In the genomic region with DNA sequence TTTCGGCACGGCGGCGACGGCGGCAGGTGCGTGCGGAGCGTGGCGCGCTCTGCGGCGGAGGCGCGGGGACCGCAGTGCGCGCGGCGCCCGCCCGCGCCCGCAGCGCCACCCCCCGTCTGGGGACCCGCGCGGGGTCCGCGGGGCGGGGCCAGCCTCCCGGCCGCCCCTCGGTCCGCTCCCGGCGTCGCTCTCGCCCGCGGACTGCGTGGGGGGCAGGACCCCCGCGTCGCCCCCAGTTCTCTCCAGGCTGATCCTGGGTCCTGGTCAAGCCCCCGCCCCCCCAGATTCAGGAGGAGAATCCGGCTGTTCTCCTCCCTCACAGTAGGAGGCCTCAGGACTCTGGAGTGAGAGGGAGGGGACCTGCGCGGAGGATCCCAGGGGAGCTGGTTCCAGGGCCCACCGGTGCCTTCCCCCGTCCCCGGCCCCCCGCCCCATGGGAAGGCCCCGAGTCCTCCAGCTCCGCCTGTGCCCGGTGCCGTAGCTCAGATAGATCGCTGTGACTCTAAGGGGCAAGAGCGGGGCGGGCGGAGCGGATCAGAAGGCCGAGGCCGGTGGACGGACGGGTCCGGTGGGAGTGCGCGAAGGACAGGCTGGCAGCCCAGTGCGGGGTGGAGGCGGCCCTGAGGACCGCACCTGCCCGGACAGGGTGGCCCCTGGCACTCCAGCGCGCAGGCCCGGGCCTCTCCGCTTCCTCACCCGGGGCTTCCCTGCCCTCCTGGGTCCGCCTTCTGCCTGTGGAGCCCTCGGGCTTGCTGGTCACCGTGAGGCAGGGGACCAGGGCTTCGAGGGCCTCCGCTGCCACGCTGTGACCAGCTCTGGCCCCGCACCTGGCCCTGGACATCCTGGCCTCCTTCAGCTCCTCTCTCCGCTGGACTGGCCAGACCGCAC, we compare ENCODE assay signal across 8 cellular contexts. TPM values are rescaled to one million over a fixed set of nuclear protein-coding genes. Genes with fewer than 3 reads are reported as not detected.
DNase-seq lines count a peak whose midpoint lies in the region; ATAC-seq and TF ChIP-seq lines count a peak whose summit lies in the region.

A gene with protein sequence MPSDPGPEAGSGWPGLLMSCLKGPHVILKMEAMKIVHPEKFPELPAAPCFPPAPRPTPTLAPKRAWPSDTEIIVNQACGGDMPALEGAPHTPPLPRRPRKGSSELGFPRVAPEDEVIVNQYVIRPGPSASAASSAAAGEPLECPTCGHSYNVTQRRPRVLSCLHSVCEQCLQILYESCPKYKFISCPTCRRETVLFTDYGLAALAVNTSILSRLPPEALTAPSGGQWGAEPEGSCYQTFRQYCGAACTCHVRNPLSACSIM (minus strand): TSS at position 51 of the 888 bp plus-strand sequence. CDS start 1,028 bp downstream, outside the sequence.

- 3 to 7% methylated on average over 33 to 67 of the region's 88 CpGs for WGBS in GM23248 (ENCODE audit: low coverage in 1 of 2, low lambda C conversion rate in 2 of 2, missing lambda C conversion rate in 2 of 2), 2 experiments

- H3K9ac ChIP-seq in BLaER1, result peak within 1 kb of the TSS; percentile 83
- H3K9ac ChIP-seq in GM23248, result peak within 1 kb of the TSS; percentile 36; the same call in 1 of the 2 replicates

- peaks cover 8% of the 10 kb centered on the region; the same call in 1 of the 2 replicates for H4K20me1 ChIP-seq in BLaER1
- H4K20me1 ChIP-seq in GM23248 (ENCODE audit: insufficient read depth), result no peaks in the 10 kb centered on the region

- H2AFZ ChIP-seq in GM23248, result peak within 1 kb of the TSS; percentile 39

- H3K27ac ChIP-seq in BLaER1, result peak within 1 kb of the TSS; percentile 85
- no peak within 1 kb of the TSS for H3K27ac ChIP-seq in GM23248
- H3K27ac ChIP-seq in SJCRH30, result no peak within 1 kb of the TSS

- peak within 1 kb of the TSS; percentile 81 for H3K27ac Mint-ChIP-seq in neural crest cell (ENCODE audit: unreplicated experiment)

- TF ChIP-seq CTCF in epithelial cell of proximal tubule (conservative IDR thresholded peaks at IDR 0.05; ENCODE audit: low read depth, low read length) (no peak), neural crest cell (conservative IDR thresholded peaks at IDR 0.05) (no peak)

- H3K27me3 ChIP-seq in BLaER1 (no peaks in the 10 kb centered on the region), GM23248 (replicated peaks; ENCODE audit: insufficient read depth) (no peaks in the 10 kb centered on the region), SJCRH30 (no peaks in the 10 kb centered on the region)

- H3K4me1 ChIP-seq in BLaER1, result peaks cover 48% of the 10 kb centered on the region
- peaks cover 9% of the 10 kb centered on the region for H3K4me1 ChIP-seq in GM23248 (ENCODE audit: insufficient read depth)
- peaks cover 42% of the 10 kb centered on the region for H3K4me1 ChIP-seq in SJCRH30

- H3K4me3 ChIP-seq in BLaER1, result peak within 1 kb of the TSS; percentile 84
- H3K4me3 ChIP-seq in GM23248, result peak within 1 kb of the TSS; percentile 63
- peak within 1 kb of the TSS; percentile 72 for H3K4me3 ChIP-seq in SJCRH30
- H3K4me3 ChIP-seq in epithelial cell of proximal tubule (ENCODE audit: low read depth, low read length), result peak within 1 kb of the TSS; percentile 91

- no peaks in the 10 kb centered on the region for H3F3A ChIP-seq in GM23248 (ENCODE audit: insufficient read depth)

- H3K36me3 Mint-ChIP-seq in neural crest cell (ENCODE audit: low read depth), result no peaks in the 10 kb centered on the region

- H3K4me1 Mint-ChIP-seq in neural crest cell, result peaks cover under 1% of the 10 kb centered on the region

- no peaks in the 10 kb centered on the region for H3K9me3 ChIP-seq in BLaER1
- no peaks in the 10 kb centered on the region for H3K9me3 ChIP-seq in GM23248 (ENCODE audit: low read depth)
- no peaks in the 10 kb centered on the region for H3K9me3 ChIP-seq in SJCRH30 (replicated peaks)

- H3K4me3 Mint-ChIP-seq in neural crest cell, result peak within 1 kb of the TSS; percentile 85

- H3K4me2 ChIP-seq in BLaER1 (peak within 1 kb of the TSS; percentile 100), GM23248 (ENCODE audit: unreplicated experiment) (peak within 1 kb of the TSS; percentile 69)

- H3K9me3 Mint-ChIP-seq in neural crest cell, result no peaks in the 10 kb centered on the region

- in situ Hi-C loops in GM23248 (cut with MboI), result no loop called here

- peak; percentile 47 for DNase-seq in GM23248
- DNase-seq in SJCRH30, result no peak
- no peak for DNase-seq in epithelial cell of proximal tubule (ENCODE audit: low read depth)
- DNase-seq in neural crest cell (ENCODE audit: low read depth, low spot score), result no peak
- DNase-seq in iPS-NIHi11 (ENCODE audit: low spot score), result no peak
- no peak for DNase-seq in T1000 (lab: John Stamatoyannopoulos, UW)

- peaks cover 3% of the 10 kb centered on the region for H3K27me3 Mint-ChIP-seq in neural crest cell (ENCODE audit: low read depth)

- ATAC-seq in GM21723 (IDR thresholded peaks at IDR 0.05; ENCODE audit: unreplicated experiment), result no peak

- no peaks in the 10 kb centered on the region for H3K9me2 ChIP-seq in GM23248 (ENCODE audit: insufficient read depth)

- H3K36me3 ChIP-seq in BLaER1, result peaks cover 28% of the 10 kb centered on the region
- no peaks in the 10 kb centered on the region for H3K36me3 ChIP-seq in GM23248 (ENCODE audit: low read depth)
- no peaks in the 10 kb centered on the region for H3K36me3 ChIP-seq in SJCRH30

- H3K79me2 ChIP-seq in GM23248 (ENCODE audit: insufficient read depth), result no peaks in the 10 kb centered on the region

RNA-seq across cellular contexts. Expression of the gene that starts here (rescaled TPM):
- 0.65 TPM in 1 of 2 replicates, not detected in the other for total RNA-seq in GM23248 (2014; rRNA removed; shearing (Covaris generic))
- polyA plus RNA-seq in GM23248 (2016; fragmentation: Nextera tagmentation; extraction: Ambion mirVana), result 0.29 and 0.34 TPM in 2 replicates
- total RNA-seq in SJCRH30 (2014; rRNA removed; shearing (Covaris generic)), result 0.23 and 0.43 TPM in 2 replicates
- 0.22 and 1.5 TPM in 2 replicates for total RNA-seq in epithelial cell of proximal tubule
- 9.7 and 10.1 TPM in 2 replicates for total RNA-seq in neural crest cell

Comparison
In these comparisons a context has a peak if more than half of its experiments do, and no peak if none do; other contexts are left out.
1. Peak in DNase-seq, H3K4me3 ChIP-seq, H3K9ac ChIP-seq and H3K4me2 ChIP-seq in GM23248; RNA of the gene not detected or under 1 TPM.